In the genomic region with DNA sequence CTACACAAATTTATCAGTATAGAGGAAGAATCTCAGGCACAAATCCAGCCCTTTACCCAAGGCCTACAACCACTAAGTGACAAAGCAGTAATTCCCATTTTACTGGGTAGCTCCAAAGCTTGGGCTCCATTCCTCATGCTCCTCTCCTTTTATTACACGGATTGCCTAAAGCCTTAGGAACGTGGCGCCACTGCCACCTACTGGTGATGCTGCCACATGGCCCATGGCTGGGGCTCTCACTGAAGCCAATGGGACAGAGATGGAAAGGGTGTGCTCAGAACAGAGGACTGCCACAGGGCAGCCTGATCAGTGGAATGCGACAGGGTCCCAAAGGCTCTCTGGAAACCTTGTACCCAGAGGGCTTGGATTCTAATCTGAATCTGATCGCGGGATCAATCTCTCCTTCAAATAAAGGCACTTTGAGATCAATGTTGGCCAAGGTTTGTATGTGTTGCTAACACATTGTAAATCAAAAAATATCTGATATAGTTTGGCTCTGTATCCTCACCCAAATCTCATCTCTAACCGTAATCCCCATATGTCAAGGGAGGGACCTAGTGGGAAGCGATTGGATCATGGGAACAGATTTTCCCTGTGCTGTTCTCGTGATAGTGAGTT, we compare ENCODE assay signal across 8 cellular contexts. TPM values are rescaled to one million over a fixed set of nuclear protein-coding genes. Genes with fewer than 3 reads are reported as not detected.
DNase-seq lines count a peak whose midpoint lies in the region; ATAC-seq and TF ChIP-seq lines count a peak whose summit lies in the region.

No MANE protein-coding gene starts in this region.

- H3K27ac ChIP-seq in ascending aorta (no peak overlapping the region), gastrocnemius medialis (no peak overlapping the region)

- in situ Hi-C loops in gastrocnemius medialis (cut with MboI; ENCODE audit: low sequenced_read_pairs in 4 of 4) = loop anchor here (5.0 to 25.0 kb wide), 7 partner anchors 189 to 557 kb away; no protein-coding TSS in a partner anchor

- no peak overlapping the region for H3K4me3 ChIP-seq in HFF-Myc (replicated peaks; ENCODE audit: low read depth, low read length)
- H3K4me3 ChIP-seq in ascending aorta = no peak overlapping the region
- H3K4me3 ChIP-seq in gastrocnemius medialis = no peak overlapping the region

- TF ChIP-seq CTCF in HFF-Myc (IDR thresholded peaks at IDR 0.05; ENCODE audit: low read depth, low read length, missing control alignments) (peak; percentile 99), ascending aorta (IDR thresholded peaks at IDR 0.05) (peak; percentile 90 to 98 (median 91)), gastrocnemius medialis (IDR thresholded peaks at IDR 0.05 in 4 of 5, conservative IDR thresholded peaks at IDR 0.05 in 1 of 5) (peak; percentile 78 to 97 (median 87))

- intact Hi-C loops in ascending aorta (cut with DNase I) (loop anchor here (1.0 to 10.0 kb wide), 5 partner anchors 103 to 552 kb away; no protein-coding TSS in a partner anchor), gastrocnemius medialis (cut with DNase I; ENCODE audit: low total_unique reads) (loop anchor here (1.0 to 5.0 kb wide), 4 partner anchors 197 to 552 kb away; no protein-coding TSS in a partner anchor)

- no peaks in the 10 kb centered on the region for H3K9me3 ChIP-seq in ascending aorta
- H3K9me3 ChIP-seq in gastrocnemius medialis = no peaks in the 10 kb centered on the region

- H3K27me3 ChIP-seq in ascending aorta (no peaks in the 10 kb centered on the region), gastrocnemius medialis (no peaks in the 10 kb centered on the region)

- H3K36me3 ChIP-seq in ascending aorta (no peaks in the 10 kb centered on the region), gastrocnemius medialis (no peaks in the 10 kb centered on the region)

- peak; percentile 82 to 96 for ATAC-seq in gastrocnemius medialis
- ATAC-seq in GM19328 (IDR thresholded peaks at IDR 0.05; ENCODE audit: unreplicated experiment) = no peak

- no peak for TF ChIP-seq POLR2A in gastrocnemius medialis (IDR thresholded peaks at IDR 0.05)

- no peaks in the 10 kb centered on the region for H3K4me1 ChIP-seq in ascending aorta
- peaks cover 3 to 5% of the 10 kb centered on the region in 2 donors for H3K4me1 ChIP-seq in gastrocnemius medialis

- DNase-seq in ELR (ENCODE audit: low read depth) (peak; percentile 77), HFF-Myc (ENCODE audit: extremely low read depth, low read depth) (peak; percentile 51), NCI-H187 (lab: John Stamatoyannopoulos, UW) (peak; percentile 29 to 65), T-helper 9 cell (peak; percentile 65), ascending aorta (ENCODE audit: low spot score in 2 of 2) (peak; percentile 29 to 87), hepatic stellate cell (ENCODE audit: low spot score) (peak; percentile 82), gastrocnemius medialis (peak; percentile 56 to 58)

RNA-seq across cellular contexts. Expression of a gene that starts 33.5 kb away (rescaled TPM):
- total RNA-seq in ascending aorta (not detected), gastrocnemius medialis (not detected)

RNA-seq across cellular contexts. Expression of a gene that starts 58.5 kb away (rescaled TPM):
- 3.5 TPM for total RNA-seq in ascending aorta
- 1 to 10 TPM; 1.7 to 8.7 (median 3.2) TPM for total RNA-seq in gastrocnemius medialis
